31 cellular contexts compared by ENCODE assay signal in the genomic region with DNA sequence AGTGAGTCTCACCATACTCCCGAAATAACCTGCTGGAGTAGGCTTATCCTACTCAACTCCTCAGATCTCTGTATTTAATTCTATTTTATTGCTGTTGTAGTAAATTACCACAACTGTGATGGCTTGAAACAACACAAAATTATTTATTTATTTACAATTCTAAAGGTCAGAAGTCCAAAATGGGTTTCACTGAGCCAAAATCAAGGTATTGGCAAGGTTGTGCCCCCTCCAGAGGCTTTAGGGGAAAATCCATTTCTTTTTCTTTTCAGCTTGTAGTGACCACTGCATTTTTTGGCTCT. TPM values are rescaled to one million over a fixed set of nuclear protein-coding genes. Genes with fewer than 3 reads are reported as not detected.
"Had no signal": no experiment of that assay in that cellular context is flagged by ENCODE, and none has a peak within 500 bp of the region (broad histone marks: within the 10 kb centered on the region; RNA-seq: fewer than 3 reads in every experiment).

No MANE protein-coding gene starts in this region.

- H3K4me3 ChIP-seq: colonic mucosa, esophagus squamous epithelium, gastrocnemius medialis, heart right ventricle, left ventricle myocardium inferior, lower lobe of right lung had no signal

- ATAC-seq: effector memory CD8-positive, alpha-beta T cell; esophagus mucosa; gastrocnemius medialis; heart right ventricle; left cardiac atrium; lower lobe of right lung; naive thymus-derived CD4-positive, alpha-beta T cell had no signal

- H3K36me3 ChIP-seq: colonic mucosa, esophagus squamous epithelium, gastrocnemius medialis, heart right ventricle, left ventricle myocardium inferior, lower lobe of right lung had no signal

- H3K27me3 ChIP-seq: colonic mucosa, gastrocnemius medialis had no signal

- H3K27ac Mint-ChIP-seq: dendritic cell treated with granulocyte-macrophage colony-stimulating factor and Interleukin-4, amounts not matched to agents 40 ng/mL and 50 ng/mL, for 4 days; effector memory CD8-positive, alpha-beta T cell; endodermal cell; naive thymus-derived CD4-positive, alpha-beta T cell had no signal

- H3K27me3 Mint-ChIP-seq: dendritic cell treated with granulocyte-macrophage colony-stimulating factor and Interleukin-4, amounts not matched to agents 40 ng/mL and 50 ng/mL, for 4 days had no signal

- DNase-seq: colonic mucosa; cortex of kidney; effector CD8-positive, alpha-beta T cell; effector memory CD8-positive, alpha-beta T cell; endodermal cell; erythroblast; esophagus squamous epithelium; foreskin melanocyte; gastrocnemius medialis; glutamatergic neuron; head of caudate nucleus; heart right ventricle; hippocampal formation; left cardiac atrium; left ventricle myocardium inferior; lower lobe of right lung; mesenchymal stem cell; midbrain; naive thymus-derived CD4-positive, alpha-beta T cell had no signal

- H3K9me3 ChIP-seq: colonic mucosa, esophagus squamous epithelium, gastrocnemius medialis, heart right ventricle, left ventricle myocardium inferior, lower lobe of right lung had no signal

- H3K9me3 Mint-ChIP-seq: effector memory CD8-positive, alpha-beta T cell; endodermal cell had no signal

- H3K4me3 Mint-ChIP-seq: dendritic cell treated with granulocyte-macrophage colony-stimulating factor and Interleukin-4, amounts not matched to agents 40 ng/mL and 50 ng/mL, for 4 days; effector memory CD8-positive, alpha-beta T cell; endodermal cell; naive thymus-derived CD4-positive, alpha-beta T cell had no signal

- H3K4me1 ChIP-seq: colonic mucosa, esophagus squamous epithelium, gastrocnemius medialis, left ventricle myocardium inferior, lower lobe of right lung had no signal

- H3K36me3 Mint-ChIP-seq: naive thymus-derived CD4-positive, alpha-beta T cell had no signal

- H3K4me1 Mint-ChIP-seq: endodermal cell had no signal

- H3K27ac ChIP-seq: colonic mucosa, epithelial cell of prostate, esophagus squamous epithelium, gastrocnemius medialis, heart right ventricle, left ventricle myocardium inferior, lower lobe of right lung had no signal

RNA-seq across cellular contexts. Expression of a gene that starts 0.9 kb away (rescaled TPM):
- total RNA-seq: colonic mucosa, dermis microvascular lymphatic vessel endothelial cell, endodermal cell, esophagus mucosa, esophagus squamous epithelium, glomerular endothelial cell, heart right ventricle, kidney epithelial cell, left cardiac atrium, left ventricle myocardium inferior, lower leg skin, lower lobe of right lung, lung microvascular endothelial cell, mesenteric fat pad, mononuclear cell, mucosa of gallbladder had no signal
- polyA plus RNA-seq: heart right ventricle; keratinocyte; naive thymus-derived CD4-positive, alpha-beta T cell had no signal

RNA-seq across cellular contexts. Expression of a gene that starts 57.3 kb away (rescaled TPM):
- total RNA-seq: colonic mucosa, dermis microvascular lymphatic vessel endothelial cell, endodermal cell, esophagus mucosa, esophagus squamous epithelium, glomerular endothelial cell, heart right ventricle, kidney epithelial cell, left cardiac atrium, left ventricle myocardium inferior, lower leg skin, lower lobe of right lung, lung microvascular endothelial cell, mesenteric fat pad had no signal
- polyA plus RNA-seq: heart right ventricle; keratinocyte; naive thymus-derived CD4-positive, alpha-beta T cell had no signal
